In genomic region chr11:105975128-105975527, GRCh38 we compare ENCODE assay signal across 17 cellular contexts.
"Had no signal": no experiment of that assay in that cellular context is flagged by ENCODE, and none has a peak within 500 bp of the region (broad histone marks: within the 10 kb centered on the region; RNA-seq: fewer than 3 reads in every experiment).

No MANE protein-coding gene starts in this region.

- H3K4me3 ChIP-seq: cardiac muscle cell, esophagus squamous epithelium, hepatocyte, neural progenitor cell, right lobe of liver, spleen, thoracic aorta had no signal

- H3K36me3 ChIP-seq: cardiac muscle cell, esophagus squamous epithelium, neural progenitor cell, right lobe of liver, spleen, thoracic aorta had no signal

- ATAC-seq: activated T-cell treated with anti-CD3 and anti-CD28 coated beads, Interleukin-2, amount 50 U/mL, for 72 hours; left lobe of liver; right lobe of liver; T-cell had no signal

- H3K4me1 ChIP-seq: esophagus squamous epithelium, neural progenitor cell, right lobe of liver, spleen had no signal

- DNase-seq: activated CD4-positive, alpha-beta T cell treated with anti-CD3 and anti-CD28 coated beads, Interleukin-2, amount 10 ng/mL, durations not matched to agents 7 days and 5 days; activated CD8-positive, alpha-beta memory T cell treated with anti-CD3 and anti-CD28 coated beads, Interleukin-2, amount 50 U/mL, for 48 hours; activated gamma-delta T cell treated with Interleukin-2 at 50 U/mL for 16 hours; activated naive CD8-positive, alpha-beta T cell treated with anti-CD3 and anti-CD28 coated beads for 36 hours; activated T-cell treated with anti-CD3 and anti-CD28 coated beads, Interleukin-2, amount 50 U/mL, for 72 hours; anterior cingulate cortex; esophagus squamous epithelium; naive B cell; right lobe of liver; spleen; T-cell; T-helper 9 cell had no signal

- H3K9me3 ChIP-seq: esophagus squamous epithelium, right lobe of liver, spleen, thoracic aorta had no signal

- H3K27ac ChIP-seq: cardiac muscle cell, esophagus squamous epithelium, hepatocyte, neural progenitor cell, right lobe of liver, spleen, thoracic aorta had no signal

- H3K79me2 ChIP-seq: hepatocyte had no signal

- H2AFZ ChIP-seq: hepatocyte, neural progenitor cell had no signal

- H3K27me3 ChIP-seq: cardiac muscle cell, esophagus squamous epithelium, hepatocyte, neural progenitor cell, right lobe of liver, spleen had no signal

- H3K4me2 ChIP-seq: hepatocyte, neural progenitor cell had no signal

- H3K9ac ChIP-seq: neural progenitor cell had no signal
